26 cellular contexts compared by ENCODE assay signal in genomic region chr7:1120791-1121190, GRCh38. TPM values are rescaled to one million over a fixed set of nuclear protein-coding genes. Genes with fewer than 3 reads are reported as not detected.
"Had no signal": no experiment of that assay in that cellular context is flagged by ENCODE, and none has a peak within 500 bp of the region (broad histone marks: within the 10 kb centered on the region; RNA-seq: fewer than 3 reads in every experiment).

No MANE protein-coding gene starts in this region.

- H3K27me3 ChIP-seq: adrenal gland, body of pancreas, cardiac muscle cell, heart right ventricle, neutrophil, pancreas, stomach, tibial artery had no signal

- H3K36me3 Mint-ChIP-seq: natural killer cell treated with Interleukin-12 subunit alpha and Interleukin-12 subunit beta and Interleukin-15 and Interleukin-18, amount 100 ng/mL, for 72 hours had no signal

- H3K27me3 Mint-ChIP-seq: activated naive CD8-positive, alpha-beta T cell treated with anti-CD3 and anti-CD28 coated beads for 36 hours; natural killer cell treated with Interleukin-12 subunit alpha and Interleukin-12 subunit beta and Interleukin-15 and Interleukin-18, amount 100 ng/mL, for 72 hours; stimulated activated naive B cell treated with anti-CD40 and anti-IgM and Interleukin-4, amounts not matched to agents 10 μg/mL and 1 μg/mL and 100 μg/mL, for 72 hours had no signal

- H3K9me3 ChIP-seq: adrenal gland, body of pancreas, heart right ventricle, mucosa of descending colon, neutrophil, pancreas, psoas muscle, stomach, tibial artery had no signal

- H3K27ac ChIP-seq: adrenal gland, body of pancreas, cardiac muscle cell, neutrophil, pancreas, psoas muscle, stomach, tibial artery, VCaP had no signal

- H3K4me1 ChIP-seq: pancreas had no signal

- ATAC-seq: activated T-cell treated with anti-CD3 and anti-CD28 coated beads, Interleukin-2, amount 50 U/mL, for 72 hours; body of pancreas; heart right ventricle; left lobe of liver; mucosa of descending colon; pancreas; psoas muscle; stimulated activated naive B cell treated with anti-CD40 and anti-IgM and Interleukin-4, amounts not matched to agents 10 μg/mL and 1 μg/mL and 100 μg/mL, for 72 hours had no signal

- H3K4me3 ChIP-seq: adrenal gland, body of pancreas, cardiac muscle cell, heart right ventricle, mucosa of descending colon, pancreas, psoas muscle, stomach, tibial artery had no signal

- H3K9me3 Mint-ChIP-seq: natural killer cell treated with Interleukin-12 subunit alpha and Interleukin-12 subunit beta and Interleukin-15 and Interleukin-18, amount 100 ng/mL, for 72 hours had no signal

- H3K36me3 ChIP-seq: adrenal gland, neutrophil, pancreas, tibial artery had no signal

- DNase-seq: activated CD4-positive, alpha-beta T cell treated with anti-CD3 and anti-CD28 coated beads for 4 hours; activated CD4-positive, alpha-beta T cell treated with anti-CD3 and anti-CD28 coated beads, Interleukin-2, amount 50 U/mL, for 4 hours; activated naive CD4-positive, alpha-beta T cell treated with anti-CD3 and anti-CD28 coated beads for 36 hours; activated naive CD8-positive, alpha-beta T cell treated with anti-CD3 and anti-CD28 coated beads for 36 hours; activated T-cell treated with anti-CD3 and anti-CD28 coated beads for 4 hours; activated T-cell treated with anti-CD3 and anti-CD28 coated beads, Interleukin-2, amount 50 U/mL, for 72 hours; body of pancreas; foreskin melanocyte; heart right ventricle; kidney glomerular epithelial cell; stimulated activated CD4-positive, alpha-beta T cell treated with anti-CD3 and anti-CD28 coated beads, Interleukin-15, amount 100 ng/mL, for 24 hours; stimulated activated CD4-positive, alpha-beta T cell treated with anti-CD3 and anti-CD28 coated beads, Interleukin-2, amount 100 ng/mL, for 24 hours; stimulated activated naive B cell treated with anti-CD40 and anti-IgM and Interleukin-4, amounts not matched to agents 10 μg/mL and 1 μg/mL and 100 μg/mL, for 72 hours; stomach; T-helper 9 cell; tibial artery had no signal

- H3K27ac Mint-ChIP-seq: activated naive CD4-positive, alpha-beta T cell treated with anti-CD3 and anti-CD28 coated beads for 36 hours; activated naive CD8-positive, alpha-beta T cell treated with anti-CD3 and anti-CD28 coated beads for 36 hours; activated T-cell treated with anti-CD3 and anti-CD28 coated beads, Interleukin-2, amount 50 U/mL, for 72 hours; natural killer cell treated with Interleukin-12 subunit alpha and Interleukin-12 subunit beta and Interleukin-15 and Interleukin-18, amount 100 ng/mL, for 72 hours; stimulated activated naive B cell treated with anti-CD40 and anti-IgM and Interleukin-4, amounts not matched to agents 10 μg/mL and 1 μg/mL and 100 μg/mL, for 72 hours had no signal

- H3K4me3 Mint-ChIP-seq: activated naive CD4-positive, alpha-beta T cell treated with anti-CD3 and anti-CD28 coated beads for 36 hours; activated naive CD8-positive, alpha-beta T cell treated with anti-CD3 and anti-CD28 coated beads for 36 hours; activated T-cell treated with anti-CD3 and anti-CD28 coated beads, Interleukin-2, amount 50 U/mL, for 72 hours; natural killer cell treated with Interleukin-12 subunit alpha and Interleukin-12 subunit beta and Interleukin-15 and Interleukin-18, amount 100 ng/mL, for 72 hours; stimulated activated naive B cell treated with anti-CD40 and anti-IgM and Interleukin-4, amounts not matched to agents 10 μg/mL and 1 μg/mL and 100 μg/mL, for 72 hours had no signal

RNA-seq across cellular contexts. Expression of gene GPER1, which starts 32.9 kb away (rescaled TPM):
- total RNA-seq: activated naive CD4-positive, alpha-beta T cell treated with anti-CD3 and anti-CD28 coated beads for 36 hours; natural killer cell treated with Interleukin-12 subunit alpha and Interleukin-12 subunit beta and Interleukin-15 and Interleukin-18, amount 100 ng/mL, for 72 hours; T-helper 1 cell treated with Interleukin-12 subunit alpha and Interleukin-12 subunit beta and Interleukin-4 antibody, amounts not matched to agents 30 ng/mL and 1 ng/mL, for 36 hours had no signal
